ENCODE assay signal across 8 cellular contexts in genomic region chr2:48600204-48600813, GRCh38. TPM values are rescaled to one million over a fixed set of nuclear protein-coding genes. Genes with fewer than 3 reads are reported as not detected.
DNase-seq lines count a peak whose midpoint lies in the region; ATAC-seq and TF ChIP-seq lines count a peak whose summit lies in the region.

No MANE protein-coding gene starts in this region.

- TF ChIP-seq CTCF in RWPE2 (IDR thresholded peaks at IDR 0.05; ENCODE audit: poor library complexity, severe bottlenecking) (peak; percentile 87), fibroblast of lung (conservative IDR thresholded peaks at IDR 0.05 in 1 of 2, IDR thresholded peaks at IDR 0.05 in 1 of 2; ENCODE audit: low read depth in 1 of 2, low read length in 2 of 2) (peak; percentile 72 to 77)

- H3K27me3 ChIP-seq in RWPE2 (ENCODE audit: insufficient read depth, poor library complexity, severe bottlenecking) (no peaks in the 10 kb centered on the region), fibroblast of lung (ENCODE audit: control insufficient read depth, insufficient read depth, low read length) (no peaks in the 10 kb centered on the region)

- H3K79me2 ChIP-seq in fibroblast of lung (ENCODE audit: control insufficient read depth, insufficient read depth, low read length): no peaks in the 10 kb centered on the region

- H4K20me1 ChIP-seq in fibroblast of lung (ENCODE audit: control insufficient read depth, extremely low read depth, insufficient read depth, low read length): no peaks in the 10 kb centered on the region

- no peak overlapping the region for H3K4me3 ChIP-seq in RWPE2 (ENCODE audit: severe bottlenecking)
- no peak overlapping the region for H3K4me3 ChIP-seq in fibroblast of lung (replicated peaks in 1 of 4; ENCODE audit: control extremely low read depth in 1 of 4, insufficient read depth in 1 of 4, low read depth in 3 of 4, low read length in 4 of 4)

- no peak overlapping the region for H3K4me2 ChIP-seq in fibroblast of lung (ENCODE audit: extremely low read depth, insufficient read depth, low read length)

- H3K9ac ChIP-seq in fibroblast of lung (ENCODE audit: insufficient read depth, low read length): no peak overlapping the region

- no peaks in the 10 kb centered on the region for H3K9me3 ChIP-seq in RWPE2 (ENCODE audit: severe bottlenecking)
- no peaks in the 10 kb centered on the region for H3K9me3 ChIP-seq in fibroblast of lung (ENCODE audit: control insufficient read depth, insufficient read depth, low read depth, low read length)

- H2AFZ ChIP-seq in fibroblast of lung (ENCODE audit: low read length): no peak overlapping the region

- H3K4me1 ChIP-seq in RWPE2 (ENCODE audit: insufficient read depth, poor library complexity, severe bottlenecking) (no peaks in the 10 kb centered on the region), fibroblast of lung (ENCODE audit: control insufficient read depth, extremely low read depth, insufficient read depth, low read length) (peaks cover 2% of the 10 kb centered on the region)

- no peak overlapping the region for H3K27ac ChIP-seq in RWPE2 (ENCODE audit: poor library complexity, severe bottlenecking)
- H3K27ac ChIP-seq in fibroblast of lung (ENCODE audit: insufficient read depth, low read length): no peak overlapping the region

- peak; percentile 22 to 60 for DNase-seq in NCI-H524 (lab: John Stamatoyannopoulos, UW)
- no peak for DNase-seq in NCI-H524 treated with DMSO at 0.1 percent for 48 hours (lab: John Stamatoyannopoulos, UW)
- peak; percentile 16 for DNase-seq in KG1 (lab: John Stamatoyannopoulos, UW)
- no peak for DNase-seq in RWPE2 (ENCODE audit: low spot score)
- DNase-seq in fibroblast of lung (ENCODE audit: low read depth in 2 of 2): peak; percentile 27 to 67
- DNase-seq in putamen (ENCODE audit: low spot score): peak; percentile 51
- no peak for DNase-seq in ureter (ENCODE audit: low spot score)

- H3K36me3 ChIP-seq in RWPE2 (ENCODE audit: low read depth) (no peaks in the 10 kb centered on the region), fibroblast of lung (ENCODE audit: control insufficient read depth, insufficient read depth, low read length) (no peaks in the 10 kb centered on the region)

- no peak for ATAC-seq in RWPE2 (ENCODE audit: low read depth)
- no peak for ATAC-seq in GM19463 (IDR thresholded peaks at IDR 0.05; ENCODE audit: unreplicated experiment)

RNA-seq across cellular contexts. Expression of gene GTF2A1L, which starts 17.3 kb away (rescaled TPM):
- total RNA-seq in fibroblast of lung (3.3 and 3.5 TPM in 2 replicates), ureter (not detected)
- 0.26 TPM in 1 of 2 replicates, not detected in the other for polyA plus RNA-seq in fibroblast of lung
- 0.24 TPM in 1 of 2 replicates, not detected in the other for polyA plus RNA-seq in fibroblast of lung (2012)
- polyA minus RNA-seq in fibroblast of lung (ENCODE audit: low replicate concordance): not detected in 2 replicates

Comparison
In these comparisons a context has a peak if more than half of its experiments do, and no peak if none do; other contexts are left out.
1. DNase-seq: peak in NCI-H524 (2 of 2), KG1 (single experiment), fibroblast of lung (2 of 2) and putamen (single experiment); none in NCI-H524 treated with DMSO at 0.1 percent for 48 hours (single experiment), RWPE2 (single experiment) and ureter (single experiment).